In the genomic region with DNA sequence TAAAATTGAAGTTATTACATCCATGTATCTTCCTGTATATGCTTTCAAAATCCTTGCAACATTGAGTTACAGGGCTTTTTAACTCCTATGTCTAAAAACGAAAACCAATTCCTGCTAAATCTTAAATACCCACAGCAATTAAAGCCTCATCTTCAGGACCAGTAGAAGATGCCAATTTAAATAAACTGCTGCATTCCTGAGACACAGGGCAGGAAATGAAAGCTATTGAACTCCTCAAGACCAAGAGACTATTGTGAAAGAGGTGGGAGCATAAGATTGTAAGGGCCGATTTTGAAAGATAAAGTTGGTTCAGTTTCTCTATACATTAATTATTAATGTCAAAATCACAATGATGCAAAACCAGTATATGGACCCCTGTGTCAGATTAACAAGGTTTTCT, we compare ENCODE assay signal across 1 cellular context. TPM values are rescaled to one million over a fixed set of nuclear protein-coding genes. Genes with fewer than 3 reads are reported as not detected.
"Had no signal": no experiment of that assay in that cellular context is flagged by ENCODE, and none has a peak within 500 bp of the region (broad histone marks: within the 10 kb centered on the region; RNA-seq: fewer than 3 reads in every experiment).

No MANE protein-coding gene starts in this region.

RNA-seq across cellular contexts. Expression of a gene that starts 28.7 kb away (rescaled TPM):
- total RNA-seq: G401 had no signal
